20 cellular contexts compared by ENCODE assay signal in genomic region chr14:102605026-102605425, GRCh38. TPM values are rescaled to one million over a fixed set of nuclear protein-coding genes. Genes with fewer than 3 reads are reported as not detected.
DNase-seq lines count a peak whose midpoint lies in the region; ATAC-seq, FAIRE-seq and TF ChIP-seq lines count a peak whose summit lies in the region.
"Had no signal": no experiment of that assay in that cellular context is flagged by ENCODE, and none has a peak within 500 bp of the region (broad histone marks: within the 10 kb centered on the region; RNA-seq: fewer than 3 reads in every experiment).

No MANE protein-coding gene starts in this region.

- peak overlapping the region; percentile 7 for H3K4me2 ChIP-seq in Karpas-422 (ENCODE audit: low read depth, low read length, poor library complexity, severe bottlenecking)
- H3K4me2 ChIP-seq: KMS-11 had no signal

- peak overlapping the region; percentile 90 for H3K27ac Mint-ChIP-seq in MCF 10A (ENCODE audit: low read depth, unreplicated experiment)
- H3K27ac Mint-ChIP-seq: activated CD8-positive, alpha-beta memory T cell treated with anti-CD3 and anti-CD28 coated beads, Interleukin-2, amount 10 ng/mL, durations not matched to agents 7 days and 5 days; T-helper 1 cell treated with Interleukin-12 subunit alpha and Interleukin-12 subunit beta and Interleukin-4 antibody, amounts not matched to agents 30 μg/mL and 1 μg/mL, for 36 hours had no signal

- H3K9me3 ChIP-seq in Karpas-422 (ENCODE audit: low read length) (no peaks in the 10 kb centered on the region), gastroesophageal sphincter (no peaks in the 10 kb centered on the region)

- H2AFZ ChIP-seq in Karpas-422 (ENCODE audit: low read length), result no peak overlapping the region

- no TSS peak for BruUV-seq in MCF 10A (replicated peaks; lab: Mats Ljungman, UMichigan)

- DNase-seq in AG20443 (ENCODE audit: low spot score) (peak; percentile 33), Karpas-422 (no peak), MCF 10A (ENCODE audit: unreplicated experiment) (peak; percentile 90), left lobe of liver (ENCODE audit: low spot score) (no peak), GM12891 (ENCODE audit: insufficient read length, low spot score) (no peak), amygdala (lab: John Stamatoyannopoulos, UW) (no peak)
- DNase-seq in stimulated activated CD4-positive, alpha-beta T cell treated with anti-CD3 and anti-CD28 coated beads, Interleukin-1b, Interleukin-23, amount 100 ng/mL, for 48 hours, result no peak
- DNase-seq: activated CD4-positive, CD25-positive, alpha-beta regulatory T cell treated with anti-CD3 and anti-CD28 coated beads, Interleukin-2, amount 50 U/mL, for 72 hours; activated CD8-positive, alpha-beta memory T cell treated with anti-CD3 and anti-CD28 coated beads, Interleukin-2, amount 10 ng/mL, durations not matched to agents 7 days and 5 days; activated effector memory CD4-positive, alpha-beta T cell treated with Interleukin-2 at 50 U/mL for 16 hours; aorta; left ventricle myocardium superior; naive thymus-derived CD8-positive, alpha-beta T cell; NCI-H1930; NCI-H526; stimulated activated CD4-positive, alpha-beta T cell treated with anti-CD3 and anti-CD28 coated beads, Interleukin-15, amount 100 ng/mL, for 24 hours had no signal

- FAIRE-seq in GM12891 (lab: Jason Lieb, UNC), result no peak
- FAIRE-seq: GM19239 had no signal

- peaks cover 35% of the 10 kb centered on the region for H3K4me1 Mint-ChIP-seq in MCF 10A (ENCODE audit: insufficient read depth, unreplicated experiment)

- H3K27me3 ChIP-seq in Karpas-422 (ENCODE audit: low read length) (no peaks in the 10 kb centered on the region), gastroesophageal sphincter (no peaks in the 10 kb centered on the region)

- peaks cover 97% of the 10 kb centered on the region for H3K79me2 ChIP-seq in Karpas-422 (ENCODE audit: low read length)

- peak overlapping the region; percentile 50 for H3K4me3 Mint-ChIP-seq in MCF 10A (ENCODE audit: unreplicated experiment)
- H3K4me3 Mint-ChIP-seq: activated CD8-positive, alpha-beta memory T cell treated with anti-CD3 and anti-CD28 coated beads, Interleukin-2, amount 10 ng/mL, durations not matched to agents 7 days and 5 days; T-helper 1 cell treated with Interleukin-12 subunit alpha and Interleukin-12 subunit beta and Interleukin-4 antibody, amounts not matched to agents 30 μg/mL and 1 μg/mL, for 36 hours had no signal

- H3K9ac ChIP-seq in Karpas-422 (ENCODE audit: low read length), result no peak overlapping the region
- H3K9ac ChIP-seq: KMS-11 had no signal

- peak; percentile 76 for ATAC-seq in left lobe of liver
- ATAC-seq in gastroesophageal sphincter, result no peak
- ATAC-seq: activated CD8-positive, alpha-beta memory T cell treated with anti-CD3 and anti-CD28 coated beads, Interleukin-2, amount 10 ng/mL, durations not matched to agents 7 days and 5 days; left ventricle myocardium superior; naive thymus-derived CD8-positive, alpha-beta T cell had no signal

- intact Hi-C loops in MCF 10A (cut with micrococcal nuclease), result no loop called here

- H3K36me3 ChIP-seq in Karpas-422 (ENCODE audit: insufficient read depth, low read length), result peaks cover 10% of the 10 kb centered on the region; the same call in 1 of the 2 replicates
- H3K36me3 ChIP-seq in gastroesophageal sphincter, result no peaks in the 10 kb centered on the region

- H3K4me3 ChIP-seq in Karpas-422 (ENCODE audit: low read length) (no peak overlapping the region), gastroesophageal sphincter (no peak overlapping the region)

- H3K9me2 ChIP-seq in Karpas-422 (replicated peaks; ENCODE audit: insufficient read depth, low read length), result no peaks in the 10 kb centered on the region

- H3K4me1 ChIP-seq in Karpas-422 (ENCODE audit: low read length) (peaks cover 73% of the 10 kb centered on the region), gastroesophageal sphincter (peaks cover 0 to 49% (median 0%) of the 10 kb centered on the region in 3 donors)

- CTCF ChIA-PET in MCF 10A (lab: Yijun Ruan, JAX), result interaction anchor here (3.0 kb wide), 1 partner anchor 10 kb away, joined by 33 read pairs; no protein-coding TSS in a partner anchor

- no peak for TF ChIP-seq POLR2A in GM12891 (IDR thresholded peaks at IDR 0.05; ENCODE audit: low read depth, low read length)
- TF ChIP-seq POLR2A in gastroesophageal sphincter (IDR thresholded peaks at IDR 0.05), result no peak

- 13 to 57% methylated on average over 2 of the region's 2 CpGs for WGBS in gastroesophageal sphincter (ENCODE audit: low coverage in 1 of 2), 2 donors

- peaks cover 12% of the 10 kb centered on the region for H4K20me1 ChIP-seq in Karpas-422 (ENCODE audit: insufficient read depth, low read depth, low read length)

- no peaks in the 10 kb centered on the region for H3K9me3 Mint-ChIP-seq in MCF 10A (ENCODE audit: unreplicated experiment)
- H3K9me3 Mint-ChIP-seq: T-helper 1 cell treated with Interleukin-12 subunit alpha and Interleukin-12 subunit beta and Interleukin-4 antibody, amounts not matched to agents 30 μg/mL and 1 μg/mL, for 36 hours had no signal

- no peaks in the 10 kb centered on the region for H3K27me3 Mint-ChIP-seq in MCF 10A (ENCODE audit: insufficient read depth, unreplicated experiment)
- H3K27me3 Mint-ChIP-seq: activated CD8-positive, alpha-beta memory T cell treated with anti-CD3 and anti-CD28 coated beads, Interleukin-2, amount 10 ng/mL, durations not matched to agents 7 days and 5 days; naive thymus-derived CD8-positive, alpha-beta T cell had no signal

- TF ChIP-seq CTCF in MCF 10A (IDR thresholded peaks at IDR 0.05; ENCODE audit: unreplicated experiment) (no peak), gastroesophageal sphincter (IDR thresholded peaks at IDR 0.05) (no peak)

- H3K27ac ChIP-seq in Karpas-422 (ENCODE audit: low read length), result 0 out of 2 replicates have a peak overlapping the region, but pooled peaks have one; percentile 55
- no peak overlapping the region for H3K27ac ChIP-seq in gastroesophageal sphincter
- H3K27ac ChIP-seq: KMS-11 had no signal

- TF ChIP-seq EP300 in gastroesophageal sphincter (IDR thresholded peaks at IDR 0.05), result no peak

- POLR2A ChIA-PET in MCF 10A (lab: Yijun Ruan, JAX), result interaction anchor here (0.7 to 3.7 kb wide), 11 partner anchors 8 to 91 kb away, joined by 3 to 49 read pairs (median 3); no protein-coding TSS in a partner anchor

- peaks cover 27% of the 10 kb centered on the region for H3K36me3 Mint-ChIP-seq in MCF 10A (ENCODE audit: insufficient read depth, unreplicated experiment)

TF ChIP-seq in GM12891, 5 proteins besides CTCF, POLR2A, EP300 and RAD21:
- TF ChIP-seq POU2F2 (IDR thresholded peaks at IDR 0.05; ENCODE audit: low read depth, low read length) (no peak), TAF1 (IDR thresholded peaks at IDR 0.05; ENCODE audit: low read depth, low read length) (no peak)

RNA-seq across cellular contexts. Expression of gene RCOR1, which starts 12.6 kb away (rescaled TPM):
- 23.3 and 46.9 TPM in 2 replicates for total RNA-seq in Karpas-422 (2014; rRNA removed; shearing (Covaris generic); ENCODE audit: low replicate concordance)
- total RNA-seq in MCF 10A (2022), result 45.6 and 55.9 TPM in 2 replicates
- 8.9 TPM for total RNA-seq in left lobe of liver
- polyA plus RNA-seq in GM12891 (2012; ENCODE audit: low read depth, missing spikeins), result 2.8 TPM
- total RNA-seq in gastroesophageal sphincter, result 10 to 100 TPM; 11.6 to 15.6 (median 14.0) TPM

Comparison
In these comparisons a context has a peak if more than half of its experiments do, and no peak if none do; other contexts are left out.
1. DNase-seq: peak in AG20443 (single experiment) and MCF 10A (single experiment); none in Karpas-422 (single experiment), left lobe of liver (single experiment), GM12891 (single experiment), stimulated activated CD4-positive, alpha-beta T cell treated with anti-CD3 and anti-CD28 coated beads, Interleukin-1b, Interleukin-23, amount 100 ng/mL, for 48 hours (single experiment) and amygdala (0 of 56).